In genomic region chr20:14960837-14961236, GRCh38 we compare ENCODE assay signal across 15 cellular contexts.
DNase-seq lines count a peak whose midpoint lies in the region; ATAC-seq and TF ChIP-seq lines count a peak whose summit lies in the region.
"Had no signal": no experiment of that assay in that cellular context is flagged by ENCODE, and none has a peak within 500 bp of the region (broad histone marks: within the 10 kb centered on the region; RNA-seq: fewer than 3 reads in every experiment).

No MANE protein-coding gene starts in this region.

- H3K79me2 ChIP-seq in KMS-11 (ENCODE audit: insufficient read depth, low read depth), result no peaks in the 10 kb centered on the region

- peak overlapping the region; percentile 88 for H3K27ac ChIP-seq in KMS-11
- peak overlapping the region; percentile 89 for H3K27ac ChIP-seq in foreskin keratinocyte
- H3K27ac ChIP-seq: C4-2B, HL-60 had no signal

- H4K20me1 ChIP-seq in KMS-11 (ENCODE audit: insufficient read depth), result no peaks in the 10 kb centered on the region

- H3K4me2 ChIP-seq in KMS-11, result peak overlapping the region; percentile 74

- peaks cover 29% of the 10 kb centered on the region for H3K4me1 ChIP-seq in KMS-11 (ENCODE audit: low read depth, poor library complexity, severe bottlenecking)
- H3K4me1 ChIP-seq in foreskin keratinocyte, result peaks cover 10% of the 10 kb centered on the region

- peak overlapping the region; percentile 29; the same call in 1 of the 2 replicates for H2AFZ ChIP-seq in KMS-11 (ENCODE audit: low read depth)

- peak overlapping the region; percentile 49; the same call in 1 of the 2 replicates for H3K9ac ChIP-seq in KMS-11

- peak; percentile 76 for DNase-seq in RPMI8226
- no peak for DNase-seq in foreskin keratinocyte
- peak; percentile 22 for DNase-seq in middle frontal gyrus (ENCODE audit: extremely low spot score, low spot score)
- DNase-seq in globus pallidus (ENCODE audit: low spot score), result no peak
- no peak for DNase-seq in DMS 273 treated with DMSO at 0.1 percent for 48 hours (lab: John Stamatoyannopoulos, UW)
- no peak for DNase-seq in NCI-H446 treated with DMSO at 0.1 percent for 48 hours (lab: John Stamatoyannopoulos, UW)
- DNase-seq: AML-193; CD4-positive, alpha-beta T cell; DMS79 treated with DMSO at 0.1 percent for 48 hours; GF-D8; H9 had no signal

- H3K27me3 ChIP-seq in KMS-11 (ENCODE audit: insufficient read depth, low read depth), result no peaks in the 10 kb centered on the region
- no peaks in the 10 kb centered on the region for H3K27me3 ChIP-seq in foreskin keratinocyte

- ATAC-seq in foreskin keratinocyte (no peak), HG03460 (IDR thresholded peaks at IDR 0.05; ENCODE audit: unreplicated experiment) (no peak)

- H3K4me3 ChIP-seq in KMS-11 (IDR thresholded peaks at IDR 0.05; ENCODE audit: insufficient read depth, low read depth, low read length), result no peak overlapping the region

- H3K36me3 ChIP-seq in KMS-11 (ENCODE audit: insufficient read depth), result no peaks in the 10 kb centered on the region

- TF ChIP-seq CTCF in KMS-11 (conservative IDR thresholded peaks at IDR 0.05; ENCODE audit: low read depth, low read length) (no peak), foreskin keratinocyte (conservative IDR thresholded peaks at IDR 0.05) (no peak)

Comparison
In these comparisons a context has a peak if more than half of its experiments do, and no peak if none do; other contexts are left out.
1. DNase-seq: peak in RPMI8226 (single experiment) and middle frontal gyrus (single experiment); none in foreskin keratinocyte (0 of 2), globus pallidus (single experiment), DMS 273 treated with DMSO at 0.1 percent for 48 hours (single experiment) and NCI-H446 treated with DMSO at 0.1 percent for 48 hours (single experiment).